In genomic region chr6:98921038-98921437, GRCh38 we compare ENCODE assay signal across 11 cellular contexts. TPM values are rescaled to one million over a fixed set of nuclear protein-coding genes. Genes with fewer than 3 reads are reported as not detected.
DNase-seq lines count a peak whose midpoint lies in the region; ATAC-seq, FAIRE-seq and TF ChIP-seq lines count a peak whose summit lies in the region.
"Had no signal": no experiment of that assay in that cellular context is flagged by ENCODE, and none has a peak within 500 bp of the region (broad histone marks: within the 10 kb centered on the region; RNA-seq: fewer than 3 reads in every experiment).

No MANE protein-coding gene starts in this region.

- no peak for TF ChIP-seq POLR2A in esophagus squamous epithelium (IDR thresholded peaks at IDR 0.05)

- no peak overlapping the region for H2AK5ac ChIP-seq in H9 (ENCODE audit: insufficient read length, low read length)

- H2BK120ac ChIP-seq in H9 (ENCODE audit: low read depth, low read length, poor library complexity, severe bottlenecking) = no peak overlapping the region

- no peak overlapping the region for H2BK5ac ChIP-seq in H9 (ENCODE audit: insufficient read length, low read length)

- no peak overlapping the region for H3K23ac ChIP-seq in H9 (ENCODE audit: insufficient read length, low read depth, low read length)

- no peak overlapping the region for H2BK12ac ChIP-seq in H9 (ENCODE audit: insufficient read length, low read depth, low read length)

- no peak overlapping the region for H3T11ph ChIP-seq in H9 (ENCODE audit: low read length)

- no peak overlapping the region for H2BK15ac ChIP-seq in H9 (ENCODE audit: low read depth, low read length)

- no peaks in the 10 kb centered on the region for H3K27me3 ChIP-seq in esophagus squamous epithelium
- no peaks in the 10 kb centered on the region for H3K27me3 ChIP-seq in H9 (ENCODE audit: insufficient read depth, low read length)

- H2BK20ac ChIP-seq in H9 (ENCODE audit: low read depth, low read length, poor library complexity, severe bottlenecking) = no peak overlapping the region

- no peaks in the 10 kb centered on the region for H3K23me2 ChIP-seq in H9 (ENCODE audit: insufficient read length, low read depth, low read length, poor library complexity, severe bottlenecking)

- no peak overlapping the region for H4K8ac ChIP-seq in H9 (replicated peaks; ENCODE audit: insufficient read length, low read depth, low read length)

- H3K79me1 ChIP-seq in H9 (ENCODE audit: insufficient read depth, low read depth, low read length, poor library complexity, severe bottlenecking) = no peaks in the 10 kb centered on the region

- no peak overlapping the region for H3K4me3 ChIP-seq in esophagus squamous epithelium

- DNase-seq in GM19239 (ENCODE audit: insufficient read length, low spot score) (no peak), esophagus squamous epithelium (lab: John Stamatoyannopoulos, UW) (no peak), H9 (no peak)
- no peak for DNase-seq in stimulated activated naive B cell treated with anti-CD40 and anti-IgM and Interleukin-4, amounts not matched to agents 10 μg/mL and 1 μg/mL and 100 μg/mL, for 72 hours
- DNase-seq in activated CD4-positive, alpha-beta memory T cell treated with anti-CD3 and anti-CD28 coated beads, Interleukin-2, amount 10 ng/mL, durations not matched to agents 7 days and 5 days = no peak
- DNase-seq: activated naive CD4-positive, alpha-beta T cell treated with anti-CD3 and anti-CD28 coated beads, Interleukin-2, amount 50 U/mL, for 16 hours; effector CD4-positive, alpha-beta T cell; NCI-H1694 treated with DMSO at 0.1 percent for 48 hours had no signal

- ATAC-seq in HG02588 (IDR thresholded peaks at IDR 0.05; ENCODE audit: unreplicated experiment) (peak; percentile 94), HG03432 (IDR thresholded peaks at IDR 0.05; ENCODE audit: unreplicated experiment) (peak; percentile 90)
- peak; percentile 61 for ATAC-seq in stimulated activated naive B cell treated with anti-CD40 and anti-IgM and Interleukin-4, amounts not matched to agents 10 μg/mL and 1 μg/mL and 100 μg/mL, for 72 hours (replicated peaks)

- H3K27ac Mint-ChIP-seq in stimulated activated naive B cell treated with anti-CD40 and anti-IgM and Interleukin-4, amounts not matched to agents 10 μg/mL and 1 μg/mL and 100 μg/mL, for 72 hours = peak overlapping the region; percentile 71
- H3K27ac Mint-ChIP-seq in activated CD4-positive, alpha-beta memory T cell treated with anti-CD3 and anti-CD28 coated beads, Interleukin-2, amount 10 ng/mL, durations not matched to agents 7 days and 5 days = no peak overlapping the region
- peak overlapping the region in 1 of 3 experiments; percentile 69; a peak in 1 of 7 replicates for H3K27ac Mint-ChIP-seq in H9

- peak; percentile 70 for FAIRE-seq in GM19239 (lab: Jason Lieb, UNC)

- CTCF ChIA-PET in activated CD4-positive, alpha-beta memory T cell treated with anti-CD3 and anti-CD28 coated beads, Interleukin-2, amount 10 ng/mL, durations not matched to agents 7 days and 5 days (lab: Charles Lee) = no interaction called here

- intact Hi-C loops in esophagus squamous epithelium (cut with DNase I) = no loop called here

- no peak overlapping the region for H3K9ac ChIP-seq in H9 (ENCODE audit: extremely low read depth, insufficient read length, low read length)

- no peaks in the 10 kb centered on the region for H3K79me2 ChIP-seq in H9 (ENCODE audit: insufficient read depth, low read length)

- H3K27me3 Mint-ChIP-seq in stimulated activated naive B cell treated with anti-CD40 and anti-IgM and Interleukin-4, amounts not matched to agents 10 μg/mL and 1 μg/mL and 100 μg/mL, for 72 hours = no peaks in the 10 kb centered on the region
- no peaks in the 10 kb centered on the region for H3K27me3 Mint-ChIP-seq in activated CD4-positive, alpha-beta memory T cell treated with anti-CD3 and anti-CD28 coated beads, Interleukin-2, amount 10 ng/mL, durations not matched to agents 7 days and 5 days
- no peaks in the 10 kb centered on the region for H3K27me3 Mint-ChIP-seq in H9 (ENCODE audit: low read depth)

- H3K4me2 ChIP-seq in H9 (ENCODE audit: insufficient read depth, insufficient read length, low read length) = no peak overlapping the region

- H3K4me1 ChIP-seq in esophagus squamous epithelium (no peaks in the 10 kb centered on the region), H9 (ENCODE audit: insufficient read depth, low read length) (no peaks in the 10 kb centered on the region; the same call in 1 of the 2 replicates)

- H3K4ac ChIP-seq in H9 (ENCODE audit: low read depth, low read length) = no peak overlapping the region

- no peak overlapping the region for H3K56ac ChIP-seq in H9 (ENCODE audit: insufficient read length, low read depth, low read length)

- no peak overlapping the region for H3K4me3 Mint-ChIP-seq in stimulated activated naive B cell treated with anti-CD40 and anti-IgM and Interleukin-4, amounts not matched to agents 10 μg/mL and 1 μg/mL and 100 μg/mL, for 72 hours
- H3K4me3 Mint-ChIP-seq in activated CD4-positive, alpha-beta memory T cell treated with anti-CD3 and anti-CD28 coated beads, Interleukin-2, amount 10 ng/mL, durations not matched to agents 7 days and 5 days = no peak overlapping the region
- H3K4me3 Mint-ChIP-seq in H9 = no peak overlapping the region

- H3K9me3 ChIP-seq in esophagus squamous epithelium (no peaks in the 10 kb centered on the region), H9 (ENCODE audit: control insufficient read depth, low read depth, low read length) (no peaks in the 10 kb centered on the region)

- H3K14ac ChIP-seq in H9 (ENCODE audit: insufficient read depth, low read length) = no peak overlapping the region

- H3K27ac ChIP-seq in esophagus squamous epithelium (no peak overlapping the region), H9 (ENCODE audit: insufficient read length, low read depth, low read length) (no peak overlapping the region)
- H3K27ac ChIP-seq: HL-60 had no signal

- H2AFZ ChIP-seq in H9 (ENCODE audit: low read length) = no peak overlapping the region

- TF ChIP-seq CTCF in esophagus squamous epithelium (IDR thresholded peaks at IDR 0.05) (no peak), H9 (conservative IDR thresholded peaks at IDR 0.05) (no peak)

- no peak overlapping the region for H4K91ac ChIP-seq in H9 (ENCODE audit: insufficient read length, low read depth, low read length)

- peaks cover 17 to 22% of the 10 kb centered on the region in 2 donors for H3K36me3 Mint-ChIP-seq in stimulated activated naive B cell treated with anti-CD40 and anti-IgM and Interleukin-4, amounts not matched to agents 10 μg/mL and 1 μg/mL and 100 μg/mL, for 72 hours
- peaks cover 13% of the 10 kb centered on the region for H3K36me3 Mint-ChIP-seq in activated CD4-positive, alpha-beta memory T cell treated with anti-CD3 and anti-CD28 coated beads, Interleukin-2, amount 10 ng/mL, durations not matched to agents 7 days and 5 days (ENCODE audit: low read depth)
- H3K36me3 Mint-ChIP-seq in H9 (ENCODE audit: insufficient read depth in 1 of 3, low read depth in 3 of 3) = peaks cover 3 to 14% (median 3%) of the 10 kb centered on the region in 3 experiments; a peak in 5 of 7 replicates

- H3K36me3 ChIP-seq in esophagus squamous epithelium = peaks cover 0 to 33% (median 0%) of the 10 kb centered on the region in 3 donors

- no peak overlapping the region for H3K18ac ChIP-seq in H9 (ENCODE audit: insufficient read length, low read depth, low read length)

- H3K4me1 Mint-ChIP-seq in stimulated activated naive B cell treated with anti-CD40 and anti-IgM and Interleukin-4, amounts not matched to agents 10 μg/mL and 1 μg/mL and 100 μg/mL, for 72 hours = peaks cover 8 to 19% of the 10 kb centered on the region in 2 donors
- H3K4me1 Mint-ChIP-seq in activated CD4-positive, alpha-beta memory T cell treated with anti-CD3 and anti-CD28 coated beads, Interleukin-2, amount 10 ng/mL, durations not matched to agents 7 days and 5 days = peaks cover 9% of the 10 kb centered on the region
- peaks cover 16 to 18% of the 10 kb centered on the region in 2 experiments for H3K4me1 Mint-ChIP-seq in H9

- no peak overlapping the region for H4K5ac ChIP-seq in H9 (ENCODE audit: insufficient read length, low read depth, low read length)

- no peaks in the 10 kb centered on the region for H3K9me3 Mint-ChIP-seq in stimulated activated naive B cell treated with anti-CD40 and anti-IgM and Interleukin-4, amounts not matched to agents 10 μg/mL and 1 μg/mL and 100 μg/mL, for 72 hours
- H3K9me3 Mint-ChIP-seq in activated CD4-positive, alpha-beta memory T cell treated with anti-CD3 and anti-CD28 coated beads, Interleukin-2, amount 10 ng/mL, durations not matched to agents 7 days and 5 days = no peaks in the 10 kb centered on the region
- no peaks in the 10 kb centered on the region for H3K9me3 Mint-ChIP-seq in H9

- no peaks in the 10 kb centered on the region for H4K20me1 ChIP-seq in H9 (ENCODE audit: control insufficient read depth, insufficient read depth, insufficient read length)

- POLR2A ChIA-PET in activated CD4-positive, alpha-beta memory T cell treated with anti-CD3 and anti-CD28 coated beads, Interleukin-2, amount 10 ng/mL, durations not matched to agents 7 days and 5 days (lab: Charles Lee) = interaction anchor here (1.0 kb wide), 1 partner anchor 11 kb away, joined by 3 read pairs; no protein-coding TSS in a partner anchor

RNA-seq across cellular contexts. Expression of gene FBXL4, which starts 26.7 kb away (rescaled TPM):
- 10 to 100 TPM in 2 of 4 donors, 1 to 10 TPM in 2; 4.9 to 15.1 (median 10.0) TPM for total RNA-seq in esophagus squamous epithelium
- 10 to 100 TPM; 11.5 to 12.1 TPM for total RNA-seq in activated CD4-positive, alpha-beta memory T cell treated with anti-CD3 and anti-CD28 coated beads, Interleukin-2, amount 10 ng/mL, durations not matched to agents 7 days and 5 days
- 5.1 and 5.3 TPM in 2 replicates for total RNA-seq in H9 (2021)
